Comparison of ENCODE assay signal across 9 cellular contexts in genomic region chr22:39634530-39635399, GRCh38.
DNase-seq lines count a peak whose midpoint lies in the region; TF ChIP-seq lines count a peak whose summit lies in the region.
"Had no signal": no experiment of that assay in that cellular context is flagged by ENCODE, and none has a peak within 500 bp of the region (broad histone marks: within the 10 kb centered on the region; RNA-seq: fewer than 3 reads in every experiment).

No MANE protein-coding gene starts in this region.

- TF ChIP-seq CTCF in glutamatergic neuron (IDR thresholded peaks at IDR 0.05; ENCODE audit: partially characterized antibody, unreplicated experiment): no peak

- peaks cover 10% of the 10 kb centered on the region for H3K36me3 Mint-ChIP-seq in glutamatergic neuron (ENCODE audit: unreplicated experiment)

- H3K9me3 Mint-ChIP-seq in glutamatergic neuron (ENCODE audit: unreplicated experiment): peaks cover 6% of the 10 kb centered on the region

- peaks cover 12% of the 10 kb centered on the region for H3K27me3 Mint-ChIP-seq in glutamatergic neuron (ENCODE audit: unreplicated experiment)

- H3K27ac Mint-ChIP-seq in glutamatergic neuron (ENCODE audit: unreplicated experiment): no peak overlapping the region

- no peak overlapping the region for H3K4me3 Mint-ChIP-seq in glutamatergic neuron (ENCODE audit: unreplicated experiment)
- H3K4me3 Mint-ChIP-seq: brain had no signal

- H3K4me1 Mint-ChIP-seq in glutamatergic neuron (ENCODE audit: low read depth, unreplicated experiment): peaks cover 3% of the 10 kb centered on the region

- peak; percentile 62 for DNase-seq in activated CD4-positive, alpha-beta T cell treated with anti-CD3 and anti-CD28 coated beads for 48 hours
- no peak for DNase-seq in activated CD4-positive, alpha-beta T cell treated with anti-CD3 and anti-CD28 coated beads, Interleukin-2, amount 50 U/mL, for 4 hours
- DNase-seq in NCI-H69 (lab: John Stamatoyannopoulos, UW) (peak; percentile 76), epithelial cell of prostate (ENCODE audit: low read depth, low spot score) (peak; percentile 79), ecto neural progenitor cell (ENCODE audit: low spot score) (no peak), NCI-H187 (lab: John Stamatoyannopoulos, UW) (no peak), glutamatergic neuron (no peak)
- peak; percentile 23 for DNase-seq in stimulated activated CD4-positive, alpha-beta T cell treated with anti-CD3 and anti-CD28 coated beads, Interleukin-4, amount 100 ng/mL, for 24 hours

- H3K27ac ChIP-seq in epithelial cell of prostate: no peak overlapping the region

Comparison
In these comparisons a context has a peak if more than half of its experiments do, and no peak if none do; other contexts are left out.
1. DNase-seq: peak in activated CD4-positive, alpha-beta T cell treated with anti-CD3 and anti-CD28 coated beads for 48 hours (single experiment), NCI-H69 (single experiment), epithelial cell of prostate (single experiment) and stimulated activated CD4-positive, alpha-beta T cell treated with anti-CD3 and anti-CD28 coated beads, Interleukin-4, amount 100 ng/mL, for 24 hours (single experiment); none in activated CD4-positive, alpha-beta T cell treated with anti-CD3 and anti-CD28 coated beads, Interleukin-2, amount 50 U/mL, for 4 hours (0 of 2), ecto neural progenitor cell (single experiment), NCI-H187 (0 of 2) and glutamatergic neuron (single experiment).